In genomic region chr6:106315765-106316375, GRCh38 we compare ENCODE assay signal across 12 cellular contexts. TPM values are rescaled to one million over a fixed set of nuclear protein-coding genes. Genes with fewer than 3 reads are reported as not detected.
DNase-seq lines count a peak whose midpoint lies in the region; ATAC-seq and TF ChIP-seq lines count a peak whose summit lies in the region.
"Had no signal": no experiment of that assay in that cellular context is flagged by ENCODE, and none has a peak within 500 bp of the region (broad histone marks: within the 10 kb centered on the region; RNA-seq: fewer than 3 reads in every experiment).

No MANE protein-coding gene starts in this region.

- DNase-seq in DMS53 treated with DMSO at 0.1 percent for 48 hours (lab: John Stamatoyannopoulos, UW; ENCODE audit: unreplicated experiment) (peak; percentile 2), NCI-H2171 treated with DMSO at 0.1 percent for 48 hours (lab: John Stamatoyannopoulos, UW) (peak; percentile 58), amniotic epithelial cell (ENCODE audit: low read depth) (peak; percentile 48), CD14-positive monocyte (ENCODE audit: low spot score) (no peak), D341Med (ENCODE audit: low spot score) (no peak)
- DNase-seq in stimulated activated CD4-positive, alpha-beta T cell treated with anti-CD3 and anti-CD28 coated beads, Interleukin-4, amount 100 ng/mL, for 1 hour, result no peak
- DNase-seq: NCI-H82, psoas muscle, thyroid gland had no signal

- no peaks in the 10 kb centered on the region for H3K9me3 Mint-ChIP-seq in CD14-positive monocyte

- H3K36me3 ChIP-seq in BLaER1 treated with 17β-estradiol and CSF1 and Interleukin-3, amounts not matched to agents 10 nM and 100 nM, result peaks cover 41 to 59% (median 50%) of the 10 kb centered on the region in 11 experiments

- no peak overlapping the region for H3K4me3 ChIP-seq in BLaER1 treated with 17β-estradiol and CSF1 and Interleukin-3, amounts not matched to agents 10 nM and 100 nM
- H3K4me3 ChIP-seq: coronary artery, psoas muscle, thyroid gland had no signal

- H3K4me2 ChIP-seq in BLaER1 treated with 17β-estradiol and CSF1 and Interleukin-3, amounts not matched to agents 10 nM and 100 nM, result peak overlapping the region in 10 of 11 experiments; percentile 21 to 56 (median 35); a peak in 14 of 22 replicates

- H3K4me3 Mint-ChIP-seq in CD14-positive monocyte, result no peak overlapping the region

- peaks cover 37 to 45% of the 10 kb centered on the region in 2 donors for H3K36me3 Mint-ChIP-seq in CD14-positive monocyte

- no peaks in the 10 kb centered on the region for H3K9me3 ChIP-seq in BLaER1 treated with 17β-estradiol and CSF1 and Interleukin-3, amounts not matched to agents 10 nM and 100 nM (replicated peaks in 1 of 11)
- H3K9me3 ChIP-seq: psoas muscle, thyroid gland had no signal

- TF ChIP-seq CTCF in CD14-positive monocyte (IDR thresholded peaks at IDR 0.05), result no peak

- peaks cover 24% of the 10 kb centered on the region for H3K4me1 Mint-ChIP-seq in CD14-positive monocyte

- no peaks in the 10 kb centered on the region for H3K27me3 Mint-ChIP-seq in CD14-positive monocyte (ENCODE audit: low read depth in 3 of 3)

- intact Hi-C loops in CD14-positive monocyte (cut with micrococcal nuclease), result no loop called here

- peak overlapping the region in 1 of 7 donors; percentile 12 for H3K27ac Mint-ChIP-seq in CD14-positive monocyte

- no peak overlapping the region for H3K27ac ChIP-seq in BLaER1 treated with 17β-estradiol and CSF1 and Interleukin-3, amounts not matched to agents 10 nM and 100 nM
- H3K27ac ChIP-seq: coronary artery, psoas muscle, thyroid gland had no signal

- H3K4me1 ChIP-seq in BLaER1 treated with 17β-estradiol and CSF1 and Interleukin-3, amounts not matched to agents 10 nM and 100 nM, result peaks cover 14 to 58% (median 18%) of the 10 kb centered on the region in 10 experiments

- ATAC-seq in HG03025 (IDR thresholded peaks at IDR 0.05; ENCODE audit: low FRiP score, unreplicated experiment), result no peak
- ATAC-seq: psoas muscle had no signal

- no peak overlapping the region for H3K9ac ChIP-seq in BLaER1 treated with 17β-estradiol and CSF1 and Interleukin-3, amounts not matched to agents 10 nM and 100 nM

- no peaks in the 10 kb centered on the region for H3K27me3 ChIP-seq in BLaER1 treated with 17β-estradiol and CSF1 and Interleukin-3, amounts not matched to agents 10 nM and 100 nM
- H3K27me3 ChIP-seq: thyroid gland had no signal

- H4K20me1 ChIP-seq in BLaER1 treated with 17β-estradiol and CSF1 and Interleukin-3, amounts not matched to agents 10 nM and 100 nM, result peaks cover 25 to 96% (median 65%) of the 10 kb centered on the region in 11 experiments; a peak in 20 of 22 replicates

RNA-seq across cellular contexts. Expression of gene ATG5, which starts 9.7 kb away (rescaled TPM):
- polyA plus RNA-seq in CD14-positive monocyte, result 10 to 100 TPM; 29.9 to 31.4 TPM

RNA-seq across cellular contexts. Expression of gene CRYBG1, which starts 44.6 kb away (rescaled TPM):
- 10 to 100 TPM in 1 of 2 donors, 1 to 10 TPM in 1; 7.9 to 11.9 TPM for polyA plus RNA-seq in CD14-positive monocyte

Comparison
In these comparisons a context has a peak if more than half of its experiments do, and no peak if none do; other contexts are left out.
1. DNase-seq: peak in DMS53 treated with DMSO at 0.1 percent for 48 hours (single experiment), NCI-H2171 treated with DMSO at 0.1 percent for 48 hours (single experiment) and amniotic epithelial cell (single experiment); none in CD14-positive monocyte (single experiment), stimulated activated CD4-positive, alpha-beta T cell treated with anti-CD3 and anti-CD28 coated beads, Interleukin-4, amount 100 ng/mL, for 1 hour (single experiment) and D341Med (single experiment).